ENCODE assay signal across 15 cellular contexts in genomic region chr11:59208956-59209355, GRCh38. TPM values are rescaled to one million over a fixed set of nuclear protein-coding genes. Genes with fewer than 3 reads are reported as not detected.
DNase-seq lines count a peak whose midpoint lies in the region; ATAC-seq and TF ChIP-seq lines count a peak whose summit lies in the region.
"Had no signal": no experiment of that assay in that cellular context is flagged by ENCODE, and none has a peak within 500 bp of the region (broad histone marks: within the 10 kb centered on the region; RNA-seq: fewer than 3 reads in every experiment).

No MANE protein-coding gene starts in this region.

- H3K4me3 Mint-ChIP-seq in nephron progenitor cell = no peak overlapping the region

- no peak overlapping the region for H3K27ac ChIP-seq in muscle layer of duodenum (ENCODE audit: low read length)
- no peak overlapping the region for H3K27ac ChIP-seq in ovary
- H3K27ac ChIP-seq: VCaP had no signal

- no peaks in the 10 kb centered on the region for H3K9me3 ChIP-seq in muscle layer of duodenum (ENCODE audit: control insufficient read depth in 1 of 2, low read length in 2 of 2)
- H3K9me3 ChIP-seq in ovary = no peaks in the 10 kb centered on the region
- H3K9me3 ChIP-seq: breast epithelium had no signal

- peaks cover 23% of the 10 kb centered on the region for H3K36me3 Mint-ChIP-seq in nephron progenitor cell (ENCODE audit: low read depth)

- no peak for TF ChIP-seq POLR2A in ovary (IDR thresholded peaks at IDR 0.05)

- DNase-seq in stimulated activated CD4-positive, alpha-beta T cell treated with anti-CD3 and anti-CD28 coated beads, Interleukin-1b, Interleukin-23, amount 100 ng/mL, for 48 hours = peak; percentile 25
- DNase-seq in stimulated activated CD4-positive, alpha-beta T cell treated with anti-CD3 and anti-CD28 coated beads, Interleukin-4, amount 100 ng/mL, for 1 hour = no peak
- DNase-seq in amniotic epithelial cell (ENCODE audit: low read depth) (peak; percentile 85), ovary (no peak), nephron progenitor cell (no peak), Kasumi-1 (lab: John Stamatoyannopoulos, UW) (no peak)
- DNase-seq: glutamatergic neuron; GOT3; NCI-H2029 treated with DMSO at 0.1 percent for 48 hours; stimulated activated CD8-positive, alpha-beta memory T cell treated with anti-CD3 and anti-CD28 coated beads, Interleukin-4, amount 100 ng/mL, for 48 hours had no signal

- TF ChIP-seq CTCF in ovary (IDR thresholded peaks at IDR 0.05) (no peak), nephron progenitor cell (IDR thresholded peaks at IDR 0.05) (no peak)

- 39 to 62% (median 44%) methylated on average over 2 of the region's 2 CpGs for WGBS in ovary, 3 donors

- no peaks in the 10 kb centered on the region for H3K4me1 Mint-ChIP-seq in nephron progenitor cell

- intact Hi-C loops in ovary (cut with DNase I) = loop anchor here in 3 of 4 donors (5.0 to 10.0 kb wide), 2 partner anchors 37 to 76 kb away; partner anchors contain the start of gene DTX4 (in 2 of the 3)

- ATAC-seq in GM19395 (IDR thresholded peaks at IDR 0.05; ENCODE audit: unreplicated experiment) = no peak

- H3K4me3 ChIP-seq in muscle layer of duodenum (ENCODE audit: low read depth in 1 of 2, low read length in 2 of 2) = peak overlapping the region; percentile 11 to 52
- H3K4me3 ChIP-seq in ovary = no peak overlapping the region

- H3K27me3 ChIP-seq in muscle layer of duodenum (ENCODE audit: low read depth, low read length) (no peaks in the 10 kb centered on the region), ovary (no peaks in the 10 kb centered on the region)
- H3K27me3 ChIP-seq: breast epithelium had no signal

- H3K4me1 ChIP-seq in muscle layer of duodenum (ENCODE audit: control insufficient read depth in 1 of 2, insufficient read depth in 2 of 2, low read length in 2 of 2) = peaks cover 0 to 14% of the 10 kb centered on the region in 2 donors
- H3K4me1 ChIP-seq in ovary (ENCODE audit: insufficient read depth) = no peaks in the 10 kb centered on the region

- H3K9me3 Mint-ChIP-seq in nephron progenitor cell = no peaks in the 10 kb centered on the region

- TF ChIP-seq EP300 in ovary (IDR thresholded peaks at IDR 0.05) = no peak

- peaks cover 3% of the 10 kb centered on the region for H3K27me3 Mint-ChIP-seq in nephron progenitor cell (ENCODE audit: low read depth, poor library complexity)

- H3K27ac Mint-ChIP-seq in nephron progenitor cell = no peak overlapping the region

- H3K36me3 ChIP-seq in muscle layer of duodenum (ENCODE audit: control insufficient read depth in 1 of 2, insufficient read depth in 2 of 2, low read length in 2 of 2) = peaks cover 13% of the 10 kb centered on the region in 2 donors
- no peaks in the 10 kb centered on the region for H3K36me3 ChIP-seq in ovary

RNA-seq across cellular contexts. Expression of gene MPEG1, which starts 3.8 kb away (rescaled TPM):
- 10 to 100 TPM in 1 of 7 donors, 1 to 10 TPM in 6; 1.8 to 11.9 (median 3.9) TPM for total RNA-seq in ovary
- polyA plus RNA-seq in ovary = 10 to 100 TPM in 1 of 2 donors, 1 to 10 TPM in 1; 2.4 to 28.5 TPM
- polyA plus RNA-seq: BJ had no signal

RNA-seq across cellular contexts. Expression of gene DTX4, which starts 37.0 kb away (rescaled TPM):
- total RNA-seq in ovary = 10 to 100 TPM in 6 of 7 donors, 1 to 10 TPM in 1; 6.1 to 20.3 (median 16.8) TPM
- polyA plus RNA-seq in ovary = 10 to 100 TPM; 18.5 to 21.5 TPM

Comparison
In these comparisons a context has a peak if more than half of its experiments do, and no peak if none do; other contexts are left out.
1. DNase-seq: peak in stimulated activated CD4-positive, alpha-beta T cell treated with anti-CD3 and anti-CD28 coated beads, Interleukin-1b, Interleukin-23, amount 100 ng/mL, for 48 hours (single experiment) and amniotic epithelial cell (single experiment); none in stimulated activated CD4-positive, alpha-beta T cell treated with anti-CD3 and anti-CD28 coated beads, Interleukin-4, amount 100 ng/mL, for 1 hour (single experiment), ovary (0 of 5), nephron progenitor cell (single experiment) and Kasumi-1 (0 of 2).